In genomic region chr10:115092555-115093285, GRCh38 we compare ENCODE assay signal across 9 cellular contexts.
DNase-seq lines count a peak whose midpoint lies in the region; ATAC-seq and TF ChIP-seq lines count a peak whose summit lies in the region.
"Had no signal": no experiment of that assay in that cellular context is flagged by ENCODE, and none has a peak within 500 bp of the region (broad histone marks: within the 10 kb centered on the region; RNA-seq: fewer than 3 reads in every experiment).

No MANE protein-coding gene starts in this region.

- no peak for TF ChIP-seq CTCF in AG09309 (IDR thresholded peaks at IDR 0.05; ENCODE audit: control insufficient read depth, insufficient read depth, low read depth, low read length, missing control alignments)

- peak overlapping the region; percentile 37 for H3K27ac ChIP-seq in angular gyrus (ENCODE audit: low read depth, low read length)

- H3K4me3 ChIP-seq in AG09309 (ENCODE audit: control insufficient read depth, low read depth, low read length): peak overlapping the region; percentile 57
- H3K4me3 ChIP-seq: K562 had no signal

- ATAC-seq in GM18861 (IDR thresholded peaks at IDR 0.05; ENCODE audit: unreplicated experiment) (peak; percentile 50), HG02981 (IDR thresholded peaks at IDR 0.05; ENCODE audit: unreplicated experiment) (peak; percentile 67)
- ATAC-seq: K562 had no signal

- peak; percentile 5 for DNase-seq in AG09309 (ENCODE audit: low read depth)
- peak; percentile 4 for DNase-seq in NCI-H748 treated with DMSO at 0.1 percent for 48 hours (lab: John Stamatoyannopoulos, UW)
- peak; percentile 41 for DNase-seq in hepatic stellate cell (ENCODE audit: low spot score)
- DNase-seq in retina: peak; percentile 89
- no peak for DNase-seq in OCI-M1 (lab: John Stamatoyannopoulos, UW)
